Comparison of ENCODE assay signal across 16 cellular contexts in the genomic region with DNA sequence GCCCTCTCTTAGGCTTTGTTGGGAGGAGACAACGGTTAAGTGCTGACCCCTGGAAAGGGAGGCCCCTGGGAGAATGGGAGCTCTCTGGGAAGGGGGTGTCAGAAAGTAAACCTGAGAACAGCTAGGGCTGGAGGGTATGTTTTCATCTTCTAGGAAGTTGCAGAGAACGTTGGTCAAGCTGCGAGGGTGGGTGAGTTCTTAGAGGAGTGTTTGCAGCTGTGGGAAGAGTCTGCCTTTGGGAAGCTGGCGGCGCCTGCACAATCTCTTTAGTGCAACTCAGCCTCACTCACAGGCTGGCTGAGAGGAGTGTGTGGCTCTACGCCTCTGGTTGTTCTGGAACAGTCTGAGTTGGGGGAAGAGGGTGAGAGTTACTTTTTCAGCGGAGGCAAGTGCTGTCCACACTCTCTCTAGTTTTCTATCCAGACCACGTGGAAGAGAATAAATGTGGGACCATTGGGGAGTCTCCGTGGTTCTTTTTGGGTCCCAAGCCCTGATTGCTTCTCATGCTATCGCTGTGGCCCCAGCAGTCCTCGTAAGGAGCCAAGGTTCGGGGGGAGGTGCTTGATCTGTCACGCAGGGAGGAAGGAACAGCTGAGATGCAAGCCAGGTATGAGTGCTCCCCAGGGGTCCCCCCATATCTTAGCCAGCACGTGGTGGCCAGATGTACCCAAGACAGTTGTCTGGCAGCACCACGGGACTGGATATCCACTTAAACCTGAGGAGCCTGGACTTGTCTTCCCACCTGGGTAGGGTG.
DNase-seq lines count a peak whose midpoint lies in the region; ATAC-seq, FAIRE-seq and TF ChIP-seq lines count a peak whose summit lies in the region.
"Had no signal": no experiment of that assay in that cellular context is flagged by ENCODE, and none has a peak within 500 bp of the region (broad histone marks: within the 10 kb centered on the region; RNA-seq: fewer than 3 reads in every experiment).

No MANE protein-coding gene starts in this region.

- TF ChIP-seq CTCF in breast epithelium (IDR thresholded peaks at IDR 0.05) = no peak

- peaks cover 13 to 18% of the 10 kb centered on the region in 2 donors for H3K9me3 ChIP-seq in breast epithelium
- H3K9me3 ChIP-seq: vagina had no signal

- H3K27me3 ChIP-seq in breast epithelium = no peaks in the 10 kb centered on the region
- H3K27me3 ChIP-seq: gastroesophageal sphincter, vagina had no signal

- no peak overlapping the region for H3K27ac ChIP-seq in breast epithelium
- H3K27ac ChIP-seq: gastroesophageal sphincter, vagina had no signal

- FAIRE-seq in GM12892 (lab: Jason Lieb, UNC) = no peak
- FAIRE-seq: colon had no signal

- H3K4me3 ChIP-seq in breast epithelium = no peak overlapping the region
- H3K4me3 ChIP-seq: gastroesophageal sphincter, vagina had no signal

- peak; percentile 48 for TF ChIP-seq POLR2A in GM12892 (IDR thresholded peaks at IDR 0.05; ENCODE audit: low read depth, low read length)
- TF ChIP-seq POLR2A in breast epithelium (IDR thresholded peaks at IDR 0.05) = no peak

- ATAC-seq in GM19463 (IDR thresholded peaks at IDR 0.05; ENCODE audit: unreplicated experiment) (peak; percentile 22), HG02885 (IDR thresholded peaks at IDR 0.05; ENCODE audit: poor library complexity, unreplicated experiment) (peak; percentile 35)
- ATAC-seq: gastroesophageal sphincter, left ventricle myocardium superior had no signal

- H3K4me1 ChIP-seq in breast epithelium = no peaks in the 10 kb centered on the region
- H3K4me1 ChIP-seq: gastroesophageal sphincter, vagina had no signal

- peak; percentile 52 for DNase-seq in GM12892 (ENCODE audit: insufficient read length)
- DNase-seq in MV-4-11 (lab: John Stamatoyannopoulos, UW) = peak; percentile 22
- no peak for DNase-seq in Kasumi-1 (lab: John Stamatoyannopoulos, UW)
- DNase-seq in NCI-H2227 (lab: John Stamatoyannopoulos, UW; ENCODE audit: unreplicated experiment) = no peak
- no peak for DNase-seq in breast epithelium (ENCODE audit: low spot score in 2 of 2)
- no peak for DNase-seq in NCI-H1092 treated with DMSO at 0.1 percent for 48 hours (lab: John Stamatoyannopoulos, UW)
- DNase-seq: activated CD4-positive, CD25-positive, alpha-beta regulatory T cell treated with anti-CD3 and anti-CD28 coated beads, Interleukin-2, amount 50 U/mL, for 72 hours; activated effector memory CD4-positive, alpha-beta T cell treated with anti-CD3 and anti-CD28 coated beads, Interleukin-2, amount 50 U/mL, for 16 hours; left ventricle myocardium superior; NCI-H2081; SHP77 treated with DMSO at 0.1 percent for 48 hours had no signal

- H3K36me3 ChIP-seq in breast epithelium = no peaks in the 10 kb centered on the region
- H3K36me3 ChIP-seq: gastroesophageal sphincter, vagina had no signal

- intact Hi-C loops in breast epithelium (cut with DNase I; ENCODE audit: low total_unique reads) = loop anchor here (10.0 kb wide), 1 partner anchor 1063 kb away; a partner anchor contains a TSS

Comparison
In these comparisons a context has a peak if more than half of its experiments do, and no peak if none do; other contexts are left out.
1. DNase-seq: peak in GM12892 (single experiment) and MV-4-11 (single experiment); none in Kasumi-1 (0 of 2), NCI-H2227 (single experiment), breast epithelium (0 of 2) and NCI-H1092 treated with DMSO at 0.1 percent for 48 hours (single experiment).